In the genomic region with DNA sequence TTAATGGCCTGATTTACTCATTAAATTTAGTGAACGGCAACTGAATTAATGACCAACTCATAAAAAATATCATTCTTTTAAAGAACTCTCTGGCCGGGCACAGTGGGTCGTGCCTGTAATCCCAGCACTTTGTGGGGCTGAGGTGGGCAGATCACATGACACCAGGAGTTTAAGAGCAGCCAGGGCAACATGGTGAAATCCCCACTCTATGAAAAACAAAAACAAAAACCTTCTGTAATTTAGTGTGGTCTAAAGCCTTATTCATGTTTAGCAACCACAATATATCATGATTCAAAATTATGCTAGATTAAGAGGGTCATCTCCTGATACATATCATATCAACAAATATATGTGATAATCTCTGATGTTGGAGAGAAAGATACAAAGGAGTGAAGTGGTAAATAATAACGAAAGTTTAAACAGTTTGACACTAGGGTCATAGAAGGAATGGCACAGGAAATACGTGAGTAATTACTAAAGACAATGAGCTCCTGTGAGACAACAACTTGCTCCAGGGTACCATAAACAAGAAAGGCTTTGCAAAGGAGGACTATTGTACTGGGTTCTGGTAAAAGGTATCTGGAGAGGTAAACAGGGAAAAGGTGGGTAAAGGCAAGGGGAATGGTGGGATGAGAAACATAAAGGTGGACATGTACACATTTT, we compare ENCODE assay signal across 21 cellular contexts. TPM values are rescaled to one million over a fixed set of nuclear protein-coding genes. Genes with fewer than 3 reads are reported as not detected.
A peak's percentile ranks its signal among the peaks of the same experiment; 100 is the strongest.
DNase-seq lines count a peak whose midpoint lies in the region; ATAC-seq and TF ChIP-seq lines count a peak whose summit lies in the region.
"Had no signal": no experiment of that assay in that cellular context is flagged by ENCODE, and none has a peak within 500 bp of the region (broad histone marks: within the 10 kb centered on the region; RNA-seq: fewer than 3 reads in every experiment).

No MANE protein-coding gene starts in this region.

- POLR2A ChIA-PET in CD8-positive, alpha-beta memory T cell (lab: Charles Lee): no interaction called here

- in situ Hi-C loops in SK-MEL-5 (cut with HindIII; ENCODE audit: low pct_unique_long_range_greater_than_20kb, low sequenced_read_pairs): no loop called here

- peak overlapping the region in 6 of 8 donors; percentile 25 to 72 (median 47) for H3K27ac Mint-ChIP-seq in CD8-positive, alpha-beta memory T cell

- no peak for TF ChIP-seq CTCF in gastroesophageal sphincter (IDR thresholded peaks at IDR 0.05)

- no peak overlapping the region for H3K27ac ChIP-seq in CD8-positive, alpha-beta memory T cell (ENCODE audit: low read depth, low read length)
- H3K27ac ChIP-seq in gastroesophageal sphincter: no peak overlapping the region
- H3K27ac ChIP-seq: C4-2B had no signal

- H3K36me3 ChIP-seq in CD8-positive, alpha-beta memory T cell (ENCODE audit: insufficient read depth, low read length): no peaks in the 10 kb centered on the region
- H3K36me3 ChIP-seq in gastroesophageal sphincter: no peaks in the 10 kb centered on the region
- H3K36me3 ChIP-seq: HAP-1 had no signal

- CTCF ChIA-PET in CD8-positive, alpha-beta memory T cell (lab: Charles Lee): no interaction called here

- H3K4me3 ChIP-seq in CD8-positive, alpha-beta memory T cell (ENCODE audit: low read length): no peak overlapping the region
- no peak overlapping the region for H3K4me3 ChIP-seq in gastroesophageal sphincter
- H3K4me3 ChIP-seq: HAP-1 had no signal

- peaks cover 11 to 14% of the 10 kb centered on the region in 2 donors for H3K27me3 Mint-ChIP-seq in CD8-positive, alpha-beta memory T cell

- H3K4me1 ChIP-seq in CD8-positive, alpha-beta memory T cell (ENCODE audit: insufficient read depth, low read length): peaks cover 8% of the 10 kb centered on the region
- H3K4me1 ChIP-seq in gastroesophageal sphincter: peaks cover 5 to 17% (median 8%) of the 10 kb centered on the region in 3 donors

- H3K27me3 ChIP-seq in CD8-positive, alpha-beta memory T cell (ENCODE audit: insufficient read depth, low read length, poor library complexity, severe bottlenecking): no peaks in the 10 kb centered on the region
- H3K27me3 ChIP-seq in gastroesophageal sphincter: no peaks in the 10 kb centered on the region

- WGBS in gastroesophageal sphincter (ENCODE audit: low coverage in 1 of 2), 2 donors: 78 to 81% methylated on average over 3 to 5 of the region's 5 CpGs

- no peak for TF ChIP-seq EP300 in gastroesophageal sphincter (IDR thresholded peaks at IDR 0.05)

- peaks cover 0 to 3% (median 0%) of the 10 kb centered on the region in 3 donors for H3K36me3 Mint-ChIP-seq in CD8-positive, alpha-beta memory T cell

- no peak for DNase-seq in CD8-positive, alpha-beta memory T cell
- DNase-seq in ELR (ENCODE audit: low read depth): peak; percentile 47
- peak; percentile 48 for DNase-seq in SK-MEL-5 (ENCODE audit: low read depth, low spot score)
- DNase-seq in islet precursor cell: peak; percentile 51
- DNase-seq in A172 (ENCODE audit: low spot score): no peak
- DNase-seq: COR-L47, DMS153, EL, Karpas-422, NCI-H1105, NCI-H1694 treated with DMSO at 0.1 percent for 48 hours, NCI-H2107, NCI-H2227 treated with DMSO at 0.1 percent for 48 hours, NCI-H524 treated with DMSO at 0.1 percent for 48 hours, Right ventricle myocardium superior, SK-N-SH had no signal

- no peak for ATAC-seq in gastroesophageal sphincter
- ATAC-seq in GM18868 (IDR thresholded peaks at IDR 0.05; ENCODE audit: unreplicated experiment): no peak
- ATAC-seq: Panc1 had no signal

- no peaks in the 10 kb centered on the region for H3K9me3 ChIP-seq in CD8-positive, alpha-beta memory T cell (ENCODE audit: low read length)
- H3K9me3 ChIP-seq in gastroesophageal sphincter: no peaks in the 10 kb centered on the region
- H3K9me3 ChIP-seq: HAP-1, SK-N-SH had no signal

- no peaks in the 10 kb centered on the region for H3K9me3 Mint-ChIP-seq in CD8-positive, alpha-beta memory T cell

- no peak for TF ChIP-seq POLR2A in gastroesophageal sphincter (IDR thresholded peaks at IDR 0.05)

- peaks cover 23 to 38% (median 32%) of the 10 kb centered on the region in 3 donors for H3K4me1 Mint-ChIP-seq in CD8-positive, alpha-beta memory T cell

- peak overlapping the region in 4 of 7 donors; percentile 3 to 16 (median 11) for H3K4me3 Mint-ChIP-seq in CD8-positive, alpha-beta memory T cell

RNA-seq across cellular contexts. Expression of gene ELOVL4, which starts 5.7 kb away (rescaled TPM):
- 1 to 10 TPM; 1.8 to 2.0 TPM for total RNA-seq in CD8-positive, alpha-beta memory T cell
- polyA plus RNA-seq in CD8-positive, alpha-beta memory T cell: 6.5 TPM
- 4.3 and 4.7 TPM in 2 replicates for total RNA-seq in SK-MEL-5 (2014; rRNA removed; shearing (Covaris generic))
- polyA plus RNA-seq in SK-MEL-5 (2015; cell fraction: cytosol; rRNA removed): 5.8 and 8.0 TPM in 2 replicates
- 2.1 and 2.7 TPM in 2 replicates for polyA plus RNA-seq in SK-MEL-5 (2015; cell fraction: nucleus; rRNA removed)
- 1 to 10 TPM; 2.3 to 3.7 (median 2.8) TPM for total RNA-seq in gastroesophageal sphincter
- total RNA-seq in A172 (2014; rRNA removed; shearing (Covaris generic)): 2.4 and 3.6 TPM in 2 replicates

Comparison
In these comparisons a context has a peak if more than half of its experiments do, and no peak if none do; other contexts are left out.
1. DNase-seq: peak in ELR (single experiment), SK-MEL-5 (single experiment) and islet precursor cell (single experiment); none in CD8-positive, alpha-beta memory T cell (0 of 5) and A172 (single experiment).